In the genomic region with DNA sequence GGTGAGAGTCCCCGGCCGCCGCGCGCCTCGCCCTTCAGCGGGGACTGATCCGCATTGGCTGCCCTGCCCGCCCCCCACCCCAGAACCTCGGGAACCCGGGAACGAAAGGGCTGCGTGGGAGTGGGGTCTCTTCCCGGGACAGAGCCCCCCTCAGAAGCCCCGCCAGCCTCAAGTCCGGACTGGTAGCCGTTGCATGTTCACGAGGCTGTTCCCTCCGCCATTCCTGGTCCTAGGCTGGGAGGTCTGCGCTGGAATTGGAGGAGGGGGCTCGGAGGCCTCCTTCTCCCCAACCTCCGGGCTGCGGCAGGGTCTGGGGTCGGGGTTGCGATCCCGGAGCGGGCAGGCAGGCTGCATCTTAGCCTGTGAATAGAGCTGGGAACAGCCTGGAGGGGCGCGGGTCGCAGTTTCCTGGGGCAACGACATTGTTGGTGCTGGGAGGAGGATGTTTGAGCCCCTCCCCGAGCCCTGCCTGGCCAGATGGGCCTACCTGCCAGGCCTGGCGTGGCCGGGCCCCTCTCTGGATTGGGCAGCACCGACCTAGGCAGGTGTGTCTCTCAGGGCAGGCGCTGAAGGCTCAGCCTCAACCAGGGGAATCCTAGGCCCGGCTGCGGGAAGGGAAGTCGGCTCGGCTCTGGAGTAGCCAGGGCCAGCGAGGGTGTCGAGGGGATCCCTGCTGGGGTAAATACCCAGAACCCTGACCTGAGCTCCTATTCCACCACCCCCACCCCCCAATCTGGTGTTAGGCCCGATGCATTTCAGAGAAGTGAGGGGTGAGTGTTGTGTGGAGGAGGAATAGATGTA, we compare ENCODE assay signal across 8 cellular contexts. TPM values are rescaled to one million over a fixed set of nuclear protein-coding genes. Genes with fewer than 3 reads are reported as not detected.
DNase-seq lines count a peak whose midpoint lies in the region; ATAC-seq and TF ChIP-seq lines count a peak whose summit lies in the region.

No MANE protein-coding gene starts in this region.

- no peak overlapping the region for H3K27ac Mint-ChIP-seq in stimulated activated naive B cell treated with anti-CD40 and anti-IgM and Interleukin-4, amounts not matched to agents 10 μg/mL and 1 μg/mL and 100 μg/mL, for 72 hours

- H2AK5ac ChIP-seq in IMR-90 (ENCODE audit: low read depth, low read length): no peak overlapping the region

- TF ChIP-seq CTCF in AG09309 (IDR thresholded peaks at IDR 0.05; ENCODE audit: control insufficient read depth, insufficient read depth, low read depth, low read length, missing control alignments) (no peak), IMR-90 (conservative IDR thresholded peaks at IDR 0.05; ENCODE audit: low read depth, low read length) (no peak)

- H4K20me1 ChIP-seq in IMR-90 (ENCODE audit: insufficient read depth, low read length): peaks cover 20% of the 10 kb centered on the region

- H3K9ac ChIP-seq in IMR-90 (ENCODE audit: low read depth, low read length): no peak overlapping the region

- no peak overlapping the region for H4K91ac ChIP-seq in IMR-90 (ENCODE audit: insufficient read depth, low read depth, low read length)

- DNase-seq in AG09309 (ENCODE audit: low read depth) (no peak), IMR-90 (no peak), caudate nucleus (lab: John Stamatoyannopoulos, UW) (peak in 5 of 61 donors; percentile 26 to 65 (median 37)), pons (ENCODE audit: low spot score) (no peak), NK-92 (lab: John Stamatoyannopoulos, UW; ENCODE audit: unreplicated experiment) (no peak)
- DNase-seq in stimulated activated naive B cell treated with anti-CD40 and anti-IgM and Interleukin-4, amounts not matched to agents 10 μg/mL and 1 μg/mL and 100 μg/mL, for 72 hours: no peak

- H3K36me3 ChIP-seq in IMR-90 (ENCODE audit: control insufficient read depth, insufficient read depth, low read length): peaks cover 11% of the 10 kb centered on the region

- ATAC-seq in IMR-90 (ENCODE audit: low read depth): no peak
- no peak for ATAC-seq in GM19455 (IDR thresholded peaks at IDR 0.05; ENCODE audit: unreplicated experiment)
- ATAC-seq in stimulated activated naive B cell treated with anti-CD40 and anti-IgM and Interleukin-4, amounts not matched to agents 10 μg/mL and 1 μg/mL and 100 μg/mL, for 72 hours (replicated peaks): no peak

- H3K27me3 Mint-ChIP-seq in stimulated activated naive B cell treated with anti-CD40 and anti-IgM and Interleukin-4, amounts not matched to agents 10 μg/mL and 1 μg/mL and 100 μg/mL, for 72 hours: peaks cover 6 to 12% of the 10 kb centered on the region in 2 donors

- H3K9me1 ChIP-seq in IMR-90 (ENCODE audit: insufficient read depth, low read length): peaks cover 4% of the 10 kb centered on the region; the same call in 1 of the 2 replicates

- dilution Hi-C loops in IMR-90 (cut with HindIII; ENCODE audit: low sequenced_read_pairs, unreplicated experiment): no loop called here

- H2BK20ac ChIP-seq in IMR-90 (ENCODE audit: low read depth, low read length): no peak overlapping the region

- H3K4me1 ChIP-seq in IMR-90 (ENCODE audit: control insufficient read depth, insufficient read depth, low read length) (no peaks in the 10 kb centered on the region), mononuclear cell (ENCODE audit: insufficient read depth, low read length) (peaks cover 8% of the 10 kb centered on the region)

- no peak for TF ChIP-seq POLR2A in IMR-90 (IDR thresholded peaks at IDR 0.05; ENCODE audit: low read depth, low read length)

- no peak overlapping the region for H3K14ac ChIP-seq in IMR-90 (replicated peaks; ENCODE audit: low read depth, low read length)

- H2BK120ac ChIP-seq in IMR-90 (ENCODE audit: low read depth, low read length): no peak overlapping the region

- no TSS peak for BruUV-seq in IMR-90 (replicated peaks; lab: Mats Ljungman, UMichigan)

- no peak overlapping the region for H4K8ac ChIP-seq in IMR-90 (ENCODE audit: low read depth in 2 of 2, low read length in 2 of 2)

- in situ Hi-C loops in IMR-90 (cut with MboI; ENCODE audit: low sequenced_read_pairs): no loop called here

- WGBS in IMR-90 (ENCODE audit: extremely low coverage in 2 of 2, insufficient read length in 1 of 2), 2 experiments: 4% methylated on average over 4 of the region's 43 CpGs; no CpG with 5 or more reads in 1 of the 2 experiments

- H3K4me1 Mint-ChIP-seq in stimulated activated naive B cell treated with anti-CD40 and anti-IgM and Interleukin-4, amounts not matched to agents 10 μg/mL and 1 μg/mL and 100 μg/mL, for 72 hours: peaks cover 12 to 18% of the 10 kb centered on the region in 2 donors

- H3K36me3 Mint-ChIP-seq in stimulated activated naive B cell treated with anti-CD40 and anti-IgM and Interleukin-4, amounts not matched to agents 10 μg/mL and 1 μg/mL and 100 μg/mL, for 72 hours: peaks cover 21 to 24% of the 10 kb centered on the region in 2 donors

- H3K27ac ChIP-seq in IMR-90 (ENCODE audit: insufficient read depth, low read length) (no peak overlapping the region), caudate nucleus (ENCODE audit: low read depth, low read length) (peak overlapping the region; percentile 62)

- H2AFZ ChIP-seq in IMR-90 (replicated peaks; ENCODE audit: low read length, poor library complexity): peak overlapping the region; percentile 86

- no peak overlapping the region for H2BK15ac ChIP-seq in IMR-90 (ENCODE audit: low read depth, low read length)

- CTCF ChIA-PET in IMR-90 (lab: Yijun Ruan, JAX): no interaction called here

- POLR2A ChIA-PET in IMR-90 (lab: Charles Lee; ENCODE audit: unreplicated experiment): no interaction called here

- no peak overlapping the region for H2BK5ac ChIP-seq in IMR-90 (ENCODE audit: low read depth, low read length, poor library complexity, severe bottlenecking)

- H3K27me3 ChIP-seq in IMR-90 (ENCODE audit: control insufficient read depth, insufficient read depth, low read length) (peaks cover 30% of the 10 kb centered on the region), mononuclear cell (ENCODE audit: insufficient read depth, low read length) (peaks cover 2% of the 10 kb centered on the region)

- no peak overlapping the region for H3K18ac ChIP-seq in IMR-90 (ENCODE audit: low read depth, low read length)

- H3K56ac ChIP-seq in IMR-90 (ENCODE audit: extremely low read depth, insufficient read depth, low read length): no peak overlapping the region

- peaks cover 0 to 1% of the 10 kb centered on the region in 2 experiments; a peak in 1 of 4 replicates for H3K79me1 ChIP-seq in IMR-90 (ENCODE audit: low read depth in 1 of 2, low read length in 2 of 2)

- peak overlapping the region; percentile 24 for H2AK9ac ChIP-seq in IMR-90 (replicated peaks; ENCODE audit: low read depth, low read length, poor library complexity)

- TF ChIP-seq RAD21 in IMR-90 (IDR thresholded peaks at IDR 0.05; ENCODE audit: low read length): no peak

- no peak overlapping the region for H3K23ac ChIP-seq in IMR-90 (ENCODE audit: low read depth, low read length)

- H3K4me2 ChIP-seq in IMR-90 (ENCODE audit: low read depth, low read length): peak overlapping the region; percentile 72; the same call in 1 of the 2 replicates

- H3K4ac ChIP-seq in IMR-90 (ENCODE audit: low read depth, low read length): no peak overlapping the region

- no peaks in the 10 kb centered on the region for H3K9me3 ChIP-seq in IMR-90 (ENCODE audit: control insufficient read depth, insufficient read depth, low read length)
- no peaks in the 10 kb centered on the region for H3K9me3 ChIP-seq in mononuclear cell (ENCODE audit: low read depth, low read length)

- no peak overlapping the region for H4K5ac ChIP-seq in IMR-90 (ENCODE audit: low read depth, low read length)

- H3K4me3 ChIP-seq in AG09309 (ENCODE audit: control insufficient read depth, low read depth, low read length) (peak overlapping the region; percentile 30), IMR-90 (ENCODE audit: insufficient read depth, low read depth, low read length) (peak overlapping the region; percentile 77), mononuclear cell (ENCODE audit: low read length) (peak overlapping the region; percentile 23)

- no peaks in the 10 kb centered on the region for H3K9me3 Mint-ChIP-seq in stimulated activated naive B cell treated with anti-CD40 and anti-IgM and Interleukin-4, amounts not matched to agents 10 μg/mL and 1 μg/mL and 100 μg/mL, for 72 hours

- intact Hi-C loops in IMR-90 (cut with micrococcal nuclease): no loop called here

- H3K4me3 Mint-ChIP-seq in stimulated activated naive B cell treated with anti-CD40 and anti-IgM and Interleukin-4, amounts not matched to agents 10 μg/mL and 1 μg/mL and 100 μg/mL, for 72 hours: peak overlapping the region in 1 of 2 donors; percentile 61

TF ChIP-seq in IMR-90, 13 proteins besides CTCF, POLR2A, EP300 and RAD21 (continues in another document):
- no peak for TF ChIP-seq RFX5 (IDR thresholded peaks at IDR 0.05; ENCODE audit: low read depth, low read length)

RNA-seq across cellular contexts. Expression of a gene that starts 0.7 kb away (rescaled TPM):
- total RNA-seq in IMR-90 (2012; rRNA removed): 6.5 and 6.9 TPM in 2 replicates
- 9.6 and 12.4 TPM in 2 replicates for polyA plus RNA-seq in IMR-90 (2012; rRNA removed)
- 5.9 and 10.4 TPM in 2 replicates for polyA plus RNA-seq in IMR-90 (2012; cell fraction: cytosol; rRNA removed)
- 10.5 and 18.3 TPM in 2 replicates for polyA plus RNA-seq in IMR-90 (2012; cell fraction: nucleus; rRNA removed; ENCODE audit: low replicate concordance)
- total RNA-seq in mononuclear cell: 1.5 TPM

RNA-seq across cellular contexts. Expression of a gene that starts 20.9 kb away (rescaled TPM):
- 0.83 TPM in 1 of 2 replicates, not detected in the other for total RNA-seq in IMR-90 (2012; rRNA removed)
- polyA plus RNA-seq in IMR-90 (2012; rRNA removed): 0.21 and 0.49 TPM in 2 replicates
- polyA plus RNA-seq in IMR-90 (2012; cell fraction: cytosol; rRNA removed): 0.10 and 0.11 TPM in 2 replicates
- 1.6 and 1.7 TPM in 2 replicates for polyA plus RNA-seq in IMR-90 (2012; cell fraction: nucleus; rRNA removed; ENCODE audit: low replicate concordance)
- 1.6 TPM for total RNA-seq in mononuclear cell

RNA-seq across cellular contexts. Expression of a gene that starts 31.6 kb away (rescaled TPM):
- total RNA-seq in IMR-90 (2012; rRNA removed) (15.3 and 17.9 TPM in 2 replicates), mononuclear cell (24.5 TPM)
- polyA plus RNA-seq in IMR-90 (2012; rRNA removed): 23.3 and 29.4 TPM in 2 replicates
- 34.1 and 38.2 TPM in 2 replicates for polyA plus RNA-seq in IMR-90 (2012; cell fraction: cytosol; rRNA removed)
- 48.3 and 88.8 TPM in 2 replicates for polyA plus RNA-seq in IMR-90 (2012; cell fraction: nucleus; rRNA removed; ENCODE audit: low replicate concordance)

RNA-seq across cellular contexts. Expression of a gene that starts 36.3 kb away (rescaled TPM):
- total RNA-seq in IMR-90 (2012; rRNA removed) (not detected in 2 replicates), mononuclear cell (0.94 TPM)
- 0.03 and 0.13 TPM in 2 replicates for polyA plus RNA-seq in IMR-90 (2012; rRNA removed)
- 0.10 and 0.16 TPM in 2 replicates for polyA plus RNA-seq in IMR-90 (2012; cell fraction: cytosol; rRNA removed)
- polyA plus RNA-seq in IMR-90 (2012; cell fraction: nucleus; rRNA removed; ENCODE audit: low replicate concordance): 0.38 and 0.49 TPM in 2 replicates

RNA-seq across cellular contexts. Expression of a gene that starts 38.8 kb away (rescaled TPM):
- total RNA-seq in IMR-90 (2012; rRNA removed): 12.8 and 13.1 TPM in 2 replicates
- polyA plus RNA-seq in IMR-90 (2012; rRNA removed): 10.8 and 12.2 TPM in 2 replicates
- 5.4 and 6.9 TPM in 2 replicates for polyA plus RNA-seq in IMR-90 (2012; cell fraction: cytosol; rRNA removed)
- polyA plus RNA-seq in IMR-90 (2012; cell fraction: nucleus; rRNA removed; ENCODE audit: low replicate concordance): 33.2 and 38.5 TPM in 2 replicates
- 70.9 TPM for total RNA-seq in mononuclear cell

Comparison
In these comparisons a context has a peak if more than half of its experiments do, and no peak if none do; other contexts are left out.
1. H3K4me3 ChIP-seq: peak in every context shown above with its lines; median percentile 77 in IMR-90; 30 in AG09309; 23 in mononuclear cell.